In the genomic region with DNA sequence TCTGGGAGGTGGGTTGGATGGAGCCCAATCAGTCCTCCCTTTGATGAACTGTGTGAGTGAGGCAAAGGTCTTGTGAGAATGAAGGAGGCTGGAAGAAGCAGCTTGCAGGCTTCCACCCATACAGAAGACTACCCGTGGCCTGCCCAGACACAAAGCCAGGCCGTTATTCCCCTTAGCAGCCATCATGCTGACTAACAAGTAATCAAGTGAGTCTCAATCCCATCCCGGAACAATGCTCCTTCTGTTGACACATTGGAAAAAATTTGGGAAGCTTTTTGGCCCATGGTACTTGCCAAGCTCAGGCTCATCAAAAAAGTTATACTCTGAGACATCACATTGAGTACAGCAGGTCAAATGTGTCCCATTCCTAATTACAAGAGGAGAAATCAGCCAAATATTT, we compare ENCODE assay signal across 1 cellular context.
TF ChIP-seq lines count a peak whose summit lies in the region.

No MANE protein-coding gene starts in this region.

TF ChIP-seq in H1, 55 proteins besides CTCF, POLR2A, EP300 and RAD21:
- TF ChIP-seq, protein P1, sequence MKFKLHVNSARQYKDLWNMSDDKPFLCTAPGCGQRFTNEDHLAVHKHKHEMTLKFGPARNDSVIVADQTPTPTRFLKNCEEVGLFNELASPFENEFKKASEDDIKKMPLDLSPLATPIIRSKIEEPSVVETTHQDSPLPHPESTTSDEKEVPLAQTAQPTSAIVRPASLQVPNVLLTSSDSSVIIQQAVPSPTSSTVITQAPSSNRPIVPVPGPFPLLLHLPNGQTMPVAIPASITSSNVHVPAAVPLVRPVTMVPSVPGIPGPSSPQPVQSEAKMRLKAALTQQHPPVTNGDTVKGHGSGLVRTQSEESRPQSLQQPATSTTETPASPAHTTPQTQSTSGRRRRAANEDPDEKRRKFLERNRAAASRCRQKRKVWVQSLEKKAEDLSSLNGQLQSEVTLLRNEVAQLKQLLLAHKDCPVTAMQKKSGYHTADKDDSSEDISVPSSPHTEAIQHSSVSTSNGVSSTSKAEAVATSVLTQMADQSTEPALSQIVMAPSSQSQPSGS (IDR thresholded peaks at IDR 0.05; ENCODE audit: low read length) = no peak
- no peak for TF ChIP-seq JUND (IDR thresholded peaks at IDR 0.05; ENCODE audit: low read length)
- no peak for TF ChIP-seq GTF2F1 (IDR thresholded peaks at IDR 0.05; ENCODE audit: borderline replicate concordance, low read depth, low read length)
- no peak for TF ChIP-seq CBX8 (IDR thresholded peaks at IDR 0.05; ENCODE audit: borderline replicate concordance, low read depth, low read length)
- TF ChIP-seq HDAC2 (IDR thresholded peaks at IDR 0.05; ENCODE audit: borderline replicate concordance in 1 of 2, low read depth in 2 of 2, low read length in 2 of 2) = no peak
- no peak for TF ChIP-seq RFX5 (IDR thresholded peaks at IDR 0.05; ENCODE audit: borderline replicate concordance, low read depth, low read length)
- no peak for TF ChIP-seq SP2 (IDR thresholded peaks at IDR 0.05; ENCODE audit: low read length)
- TF ChIP-seq SRF (IDR thresholded peaks at IDR 0.05; ENCODE audit: low read depth, low read length) = no peak
- TF ChIP-seq, protein P2, sequence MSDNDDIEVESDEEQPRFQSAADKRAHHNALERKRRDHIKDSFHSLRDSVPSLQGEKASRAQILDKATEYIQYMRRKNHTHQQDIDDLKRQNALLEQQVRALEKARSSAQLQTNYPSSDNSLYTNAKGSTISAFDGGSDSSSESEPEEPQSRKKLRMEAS (IDR thresholded peaks at IDR 0.05) = no peak
- no peak for TF ChIP-seq TEAD4 (IDR thresholded peaks at IDR 0.05; ENCODE audit: low read depth, low read length)
- no peak for TF ChIP-seq SAP30 (IDR thresholded peaks at IDR 0.05; ENCODE audit: insufficient read depth, insufficient replicate concordance, low read length)
- no peak for TF ChIP-seq CREB1 (IDR thresholded peaks at IDR 0.05)
- TF ChIP-seq KDM5A (IDR thresholded peaks at IDR 0.05; ENCODE audit: low read length) = no peak
- no peak for TF ChIP-seq SIN3A (conservative IDR thresholded peaks at IDR 0.05 in 1 of 2, IDR thresholded peaks at IDR 0.05 in 1 of 2; ENCODE audit: low read depth in 1 of 2, low read length in 2 of 2)
- TF ChIP-seq TAF7 (optimal IDR thresholded peaks at IDR 0.05; ENCODE audit: borderline replicate concordance, low read depth, low read length) = no peak
- no peak for TF ChIP-seq TAF1 (IDR thresholded peaks at IDR 0.05; ENCODE audit: low read depth, low read length)
- TF ChIP-seq KDM4A (IDR thresholded peaks at IDR 0.05; ENCODE audit: low read depth, low read length, severe bottlenecking) = no peak
- no peak for TF ChIP-seq EGR1 (IDR thresholded peaks at IDR 0.05; ENCODE audit: borderline replicate concordance, low read depth, low read length)
- no peak for TF ChIP-seq SIRT6 (IDR thresholded peaks at IDR 0.05; ENCODE audit: low read length)
